25 cellular contexts compared by ENCODE assay signal in the genomic region with DNA sequence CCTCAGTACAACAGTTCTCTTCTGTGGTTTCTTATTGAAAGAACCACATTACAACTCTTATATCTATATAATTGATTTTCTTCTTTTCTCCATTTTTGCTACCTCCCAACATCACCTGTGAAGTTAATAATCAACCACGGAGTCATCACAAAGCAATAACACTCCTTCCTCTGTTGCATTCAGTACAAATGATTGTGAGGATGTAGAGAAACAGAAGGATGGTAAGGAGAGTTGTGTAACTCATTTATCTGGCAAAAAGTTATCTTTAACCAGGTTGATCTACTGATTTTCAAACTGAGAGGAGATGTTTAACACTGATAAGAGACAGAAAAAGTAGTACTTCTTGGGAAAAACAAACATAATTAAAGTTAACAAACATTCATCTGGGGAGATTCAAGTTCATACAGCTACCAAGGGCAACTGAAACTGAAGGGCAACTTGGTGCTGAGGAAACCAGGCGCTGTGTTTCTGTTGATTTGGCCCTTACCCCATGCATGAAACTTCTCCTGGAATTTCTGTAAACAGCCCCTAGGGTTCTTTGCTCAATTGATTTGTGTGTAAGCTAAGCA. TPM values are rescaled to one million over a fixed set of nuclear protein-coding genes. Genes with fewer than 3 reads are reported as not detected.
"Had no signal": no experiment of that assay in that cellular context is flagged by ENCODE, and none has a peak within 500 bp of the region (broad histone marks: within the 10 kb centered on the region; RNA-seq: fewer than 3 reads in every experiment).

No MANE protein-coding gene starts in this region.

- H3K9me3 Mint-ChIP-seq: activated CD8-positive, alpha-beta T cell treated with anti-CD3 and anti-CD28 coated beads for 36 hours; activated naive CD4-positive, alpha-beta T cell treated with anti-CD3 and anti-CD28 coated beads, Interleukin-2, amount 10 ng/mL, durations not matched to agents 7 days and 5 days; activated naive CD8-positive, alpha-beta T cell treated with anti-CD3 and anti-CD28 coated beads for 36 hours; activated T-cell treated with anti-CD3 and anti-CD28 coated beads, Interleukin-2, amount 50 U/mL, for 72 hours; activated T-helper 2 cell treated with anti-CD3 and anti-CD28 coated beads, Interferon-gamma antibody, Interleukin-2, Interleukin-4, amounts not matched to agents 10 μg/mL and 5 μg/mL and 100 μg/mL, durations not matched to agents 14 hours and 24 hours and 36 hours had no signal

- H3K27me3 ChIP-seq: brain microvascular endothelial cell, cardiac muscle cell had no signal

- H3K4me3 Mint-ChIP-seq: activated CD8-positive, alpha-beta T cell treated with anti-CD3 and anti-CD28 coated beads for 36 hours; activated naive CD4-positive, alpha-beta T cell treated with anti-CD3 and anti-CD28 coated beads, Interleukin-2, amount 10 ng/mL, durations not matched to agents 7 days and 5 days; activated naive CD8-positive, alpha-beta T cell treated with anti-CD3 and anti-CD28 coated beads for 36 hours; activated T-cell treated with anti-CD3 and anti-CD28 coated beads, Interleukin-2, amount 50 U/mL, for 72 hours had no signal

- H3K27ac Mint-ChIP-seq: activated CD8-positive, alpha-beta T cell treated with anti-CD3 and anti-CD28 coated beads for 36 hours; activated naive CD4-positive, alpha-beta T cell treated with anti-CD3 and anti-CD28 coated beads, Interleukin-2, amount 10 ng/mL, durations not matched to agents 7 days and 5 days; activated naive CD8-positive, alpha-beta T cell treated with anti-CD3 and anti-CD28 coated beads for 36 hours; activated T-cell treated with anti-CD3 and anti-CD28 coated beads, Interleukin-2, amount 50 U/mL, for 72 hours; activated T-helper 2 cell treated with anti-CD3 and anti-CD28 coated beads, Interferon-gamma antibody, Interleukin-2, Interleukin-4, amounts not matched to agents 10 μg/mL and 5 μg/mL and 100 μg/mL, durations not matched to agents 14 hours and 24 hours and 36 hours had no signal

- H3K27me3 Mint-ChIP-seq: activated CD8-positive, alpha-beta T cell treated with anti-CD3 and anti-CD28 coated beads for 36 hours; activated naive CD4-positive, alpha-beta T cell treated with anti-CD3 and anti-CD28 coated beads, Interleukin-2, amount 10 ng/mL, durations not matched to agents 7 days and 5 days; activated naive CD8-positive, alpha-beta T cell treated with anti-CD3 and anti-CD28 coated beads for 36 hours had no signal

- ATAC-seq: activated CD4-positive, CD25-positive, alpha-beta regulatory T cell treated with anti-CD3 and anti-CD28 coated beads, Interleukin-2, amount 50 U/mL, for 24 hours; activated CD8-positive, alpha-beta T cell treated with anti-CD3 and anti-CD28 coated beads for 36 hours; activated T-cell treated with anti-CD3 and anti-CD28 coated beads, Interleukin-2, amount 50 U/mL, for 72 hours had no signal

- H3K27ac ChIP-seq: brain microvascular endothelial cell, KMS-11, SK-N-MC had no signal

- DNase-seq: activated CD4-positive, alpha-beta T cell treated with anti-CD3 and anti-CD28 coated beads for 4 hours; activated CD8-positive, alpha-beta memory T cell treated with anti-CD3 and anti-CD28 coated beads, Interleukin-2, amount 50 U/mL, for 4 hours; activated CD8-positive, alpha-beta T cell treated with anti-CD3 and anti-CD28 coated beads for 36 hours; activated gamma-delta T cell treated with Interleukin-2 at 50 U/mL for 16 hours; activated naive CD4-positive, alpha-beta T cell treated with anti-CD3 and anti-CD28 coated beads, Interleukin-2, amount 10 ng/mL, durations not matched to agents 7 days and 5 days; activated naive CD8-positive, alpha-beta T cell treated with anti-CD3 and anti-CD28 coated beads for 36 hours; activated T-cell treated with anti-CD3 and anti-CD28 coated beads, Interleukin-2, amount 50 U/mL, for 72 hours; brain microvascular endothelial cell; MM.1S; NCI-H1105; NCI-H1436; NCI-H1694 treated with DMSO at 0.1 percent for 48 hours; NCI-H2029 treated with DMSO at 0.1 percent for 48 hours; NCI-H510A treated with DMSO at 0.1 percent for 48 hours; NCI-H69; SIG-M5; T-helper 1 cell had no signal

- H3K4me3 ChIP-seq: cardiac muscle cell, SK-N-MC had no signal

- H3K4me1 Mint-ChIP-seq: activated naive CD4-positive, alpha-beta T cell treated with anti-CD3 and anti-CD28 coated beads, Interleukin-2, amount 10 ng/mL, durations not matched to agents 7 days and 5 days; activated naive CD8-positive, alpha-beta T cell treated with anti-CD3 and anti-CD28 coated beads for 36 hours had no signal

- H3K9ac ChIP-seq: KMS-11 had no signal

RNA-seq across cellular contexts. Expression of a gene that starts 50.9 kb away (rescaled TPM):
- total RNA-seq: activated CD8-positive, alpha-beta T cell treated with anti-CD3 and anti-CD28 coated beads for 36 hours; activated naive CD8-positive, alpha-beta T cell treated with anti-CD3 and anti-CD28 coated beads for 36 hours; activated T-cell treated with anti-CD3 and anti-CD28 coated beads, Interleukin-2, amount 50 U/mL, for 72 hours; activated T-helper 2 cell treated with anti-CD3 and anti-CD28 coated beads, Interferon-gamma antibody, Interleukin-2, Interleukin-4, amounts not matched to agents 10 μg/mL and 5 μg/mL and 100 μg/mL, durations not matched to agents 14 hours and 24 hours and 36 hours; cardiac muscle cell; RPMI7951; T-helper 2 cell treated with Interferon-gamma antibody and Interleukin-4, amounts not matched to agents 100 ng/mL and 5 ng/mL, for 36 hours had no signal
- polyA plus RNA-seq: adipose tissue, cardiac muscle cell had no signal
